Comparison of ENCODE assay signal across 26 cellular contexts in genomic region chr3:23242106-23242505, GRCh38.
"Had no signal": no experiment of that assay in that cellular context is flagged by ENCODE, and none has a peak within 500 bp of the region (broad histone marks: within the 10 kb centered on the region; RNA-seq: fewer than 3 reads in every experiment).

No MANE protein-coding gene starts in this region.

- H3K9me3 Mint-ChIP-seq: activated B cell treated with CpG ODN at 0.5 μM for 24 hours; activated CD4-positive, alpha-beta T cell treated with anti-CD3 and anti-CD28 coated beads, Interleukin-2, amount 10 ng/mL, durations not matched to agents 7 days and 5 days; activated naive CD4-positive, alpha-beta T cell treated with anti-CD3 and anti-CD28 coated beads, Interleukin-2, amount 10 ng/mL, durations not matched to agents 7 days and 5 days; activated naive CD8-positive, alpha-beta T cell treated with anti-CD3 and anti-CD28 coated beads, Interleukin-2, amount 50 U/mL, for 24 hours; activated T-cell treated with anti-CD3 and anti-CD28 coated beads, Interleukin-2, amount 50 U/mL, for 24 hours; dendritic cell treated with granulocyte-macrophage colony-stimulating factor and Interleukin-4, amounts not matched to agents 40 ng/mL and 50 ng/mL, for 4 days; mesothelial cell of epicardium; natural killer cell treated with Interleukin-12 subunit alpha and Interleukin-12 subunit beta and Interleukin-15 and Interleukin-18, amount 100 ng/mL, for 72 hours; stimulated activated naive CD8-positive, alpha-beta T cell treated with anti-CD3 and anti-CD28 coated beads, Interleukin-15, amount 100 ng/mL, for 72 hours had no signal

- H3K4me3 ChIP-seq: lung, pancreas, smooth muscle cell, testis, upper lobe of left lung had no signal

- H3K4me1 Mint-ChIP-seq: activated naive CD4-positive, alpha-beta T cell treated with anti-CD3 and anti-CD28 coated beads, Interleukin-2, amount 10 ng/mL, durations not matched to agents 7 days and 5 days had no signal

- H3K9me3 ChIP-seq: neutrophil, pancreas, testis, upper lobe of left lung had no signal

- H3K27ac Mint-ChIP-seq: activated B cell treated with CpG ODN at 0.5 μM for 24 hours; activated CD4-positive, alpha-beta T cell treated with anti-CD3 and anti-CD28 coated beads, Interleukin-2, amount 10 ng/mL, durations not matched to agents 7 days and 5 days; activated CD8-positive, alpha-beta T cell treated with anti-CD3 and anti-CD28 coated beads, Interleukin-2, amount 10 ng/mL, durations not matched to agents 7 days and 5 days; activated naive CD4-positive, alpha-beta T cell treated with anti-CD3 and anti-CD28 coated beads, Interleukin-2, amount 10 ng/mL, durations not matched to agents 7 days and 5 days; activated naive CD8-positive, alpha-beta T cell treated with anti-CD3 and anti-CD28 coated beads, Interleukin-2, amount 50 U/mL, for 24 hours; activated T-cell treated with anti-CD3 and anti-CD28 coated beads, Interleukin-2, amount 50 U/mL, for 24 hours; dendritic cell treated with granulocyte-macrophage colony-stimulating factor and Interleukin-4, amounts not matched to agents 40 ng/mL and 50 ng/mL, for 4 days; mesothelial cell of epicardium; natural killer cell treated with Interleukin-12 subunit alpha and Interleukin-12 subunit beta and Interleukin-15 and Interleukin-18, amount 100 ng/mL, for 72 hours had no signal

- H3K27ac ChIP-seq: brain microvascular endothelial cell, neutrophil, pancreas, testis, upper lobe of left lung had no signal

- H3K4me3 Mint-ChIP-seq: activated B cell treated with CpG ODN at 0.5 μM for 24 hours; activated CD4-positive, alpha-beta T cell treated with anti-CD3 and anti-CD28 coated beads, Interleukin-2, amount 10 ng/mL, durations not matched to agents 7 days and 5 days; activated CD8-positive, alpha-beta T cell treated with anti-CD3 and anti-CD28 coated beads, Interleukin-2, amount 10 ng/mL, durations not matched to agents 7 days and 5 days; activated naive CD4-positive, alpha-beta T cell treated with anti-CD3 and anti-CD28 coated beads, Interleukin-2, amount 10 ng/mL, durations not matched to agents 7 days and 5 days; activated naive CD8-positive, alpha-beta T cell treated with anti-CD3 and anti-CD28 coated beads, Interleukin-2, amount 50 U/mL, for 24 hours; activated T-cell treated with anti-CD3 and anti-CD28 coated beads, Interleukin-2, amount 50 U/mL, for 24 hours; dendritic cell treated with granulocyte-macrophage colony-stimulating factor and Interleukin-4, amounts not matched to agents 40 ng/mL and 50 ng/mL, for 4 days; mesothelial cell of epicardium; natural killer cell treated with Interleukin-12 subunit alpha and Interleukin-12 subunit beta and Interleukin-15 and Interleukin-18, amount 100 ng/mL, for 72 hours; stimulated activated naive CD8-positive, alpha-beta T cell treated with anti-CD3 and anti-CD28 coated beads, Interleukin-15, amount 100 ng/mL, for 72 hours had no signal

- H3K27me3 Mint-ChIP-seq: activated B cell treated with CpG ODN at 0.5 μM for 24 hours; activated CD4-positive, alpha-beta T cell treated with anti-CD3 and anti-CD28 coated beads, Interleukin-2, amount 10 ng/mL, durations not matched to agents 7 days and 5 days; activated naive CD4-positive, alpha-beta T cell treated with anti-CD3 and anti-CD28 coated beads, Interleukin-2, amount 10 ng/mL, durations not matched to agents 7 days and 5 days; activated naive CD8-positive, alpha-beta T cell treated with anti-CD3 and anti-CD28 coated beads, Interleukin-2, amount 50 U/mL, for 24 hours; activated T-cell treated with anti-CD3 and anti-CD28 coated beads, Interleukin-2, amount 50 U/mL, for 24 hours; dendritic cell treated with granulocyte-macrophage colony-stimulating factor and Interleukin-4, amounts not matched to agents 40 ng/mL and 50 ng/mL, for 4 days; stimulated activated naive CD8-positive, alpha-beta T cell treated with anti-CD3 and anti-CD28 coated beads, Interleukin-15, amount 100 ng/mL, for 72 hours had no signal

- DNase-seq: activated B cell treated with CpG ODN at 0.5 μM for 24 hours; activated CD4-positive, alpha-beta T cell treated with anti-CD3 and anti-CD28 coated beads, Interleukin-2, amount 10 ng/mL, durations not matched to agents 7 days and 5 days; activated CD8-positive, alpha-beta T cell treated with anti-CD3 and anti-CD28 coated beads, Interleukin-2, amount 10 ng/mL, durations not matched to agents 7 days and 5 days; activated effector memory CD4-positive, alpha-beta T cell treated with Interleukin-2 at 50 U/mL for 16 hours; activated naive CD4-positive, alpha-beta T cell treated with anti-CD3 and anti-CD28 coated beads, Interleukin-2, amount 10 ng/mL, durations not matched to agents 7 days and 5 days; activated naive CD8-positive, alpha-beta T cell treated with anti-CD3 and anti-CD28 coated beads, Interleukin-2, amount 50 U/mL, for 24 hours; activated T-cell treated with anti-CD3 and anti-CD28 coated beads, Interleukin-2, amount 50 U/mL, for 24 hours; aorta; brain microvascular endothelial cell; effector memory CD4-positive, alpha-beta T cell; foreskin melanocyte; glutamatergic neuron; islet precursor cell; pancreas; stimulated activated CD4-positive, alpha-beta T cell treated with anti-CD3 and anti-CD28 coated beads, Interleukin-4, amount 100 ng/mL, for 1 hour; stimulated activated naive CD8-positive, alpha-beta T cell treated with anti-CD3 and anti-CD28 coated beads, Interleukin-15, amount 100 ng/mL, for 72 hours; testis; upper lobe of left lung had no signal

- H3K36me3 ChIP-seq: brain microvascular endothelial cell, neutrophil, pancreas, upper lobe of left lung had no signal

- H3K27me3 ChIP-seq: brain microvascular endothelial cell, neutrophil, pancreas, testis, upper lobe of left lung had no signal

- H3K36me3 Mint-ChIP-seq: activated naive CD4-positive, alpha-beta T cell treated with anti-CD3 and anti-CD28 coated beads, Interleukin-2, amount 10 ng/mL, durations not matched to agents 7 days and 5 days; mesothelial cell of epicardium; natural killer cell treated with Interleukin-12 subunit alpha and Interleukin-12 subunit beta and Interleukin-15 and Interleukin-18, amount 100 ng/mL, for 72 hours had no signal

- H3K4me1 ChIP-seq: testis had no signal

- ATAC-seq: activated CD8-positive, alpha-beta T cell treated with anti-CD3 and anti-CD28 coated beads, Interleukin-2, amount 10 ng/mL, durations not matched to agents 7 days and 5 days; activated naive CD8-positive, alpha-beta T cell treated with anti-CD3 and anti-CD28 coated beads, Interleukin-2, amount 50 U/mL, for 24 hours; left lobe of liver; natural killer cell treated with Interleukin-12 subunit alpha and Interleukin-12 subunit beta and Interleukin-15 and Interleukin-18, amount 100 ng/mL, for 72 hours; pancreas; sciatic nerve; stimulated activated naive CD8-positive, alpha-beta T cell treated with anti-CD3 and anti-CD28 coated beads, Interleukin-15, amount 100 ng/mL, for 72 hours had no signal
